ENCODE assay signal across 8 cellular contexts in genomic region chr1:92298573-92299476, GRCh38. TPM values are rescaled to one million over a fixed set of nuclear protein-coding genes. Genes with fewer than 3 reads are reported as not detected.
DNase-seq lines count a peak whose midpoint lies in the region; ATAC-seq and TF ChIP-seq lines count a peak whose summit lies in the region.

GLMN (minus strand) TSS chr1:92298987; CDS start chr1:92297999, 988 bp downstream.
RPAP2 (plus strand) TSS chr1:92299059; CDS start chr1:92299074, 15 bp downstream.

- intact Hi-C loops in vagina (cut with DNase I) = loop anchor here (5.0 kb wide), 1 partner anchor 122 kb away; no protein-coding TSS in a partner anchor

- TF ChIP-seq CTCF in GM13977 (IDR thresholded peaks at IDR 0.05; ENCODE audit: extremely low read depth, insufficient read depth, missing control alignments) (peak; percentile 35), right atrium auricular region (IDR thresholded peaks at IDR 0.05) (no peak), vagina (IDR thresholded peaks at IDR 0.05) (no peak)

- H3K27me3 ChIP-seq in right atrium auricular region (no peaks in the 10 kb centered on the region), vagina (no peaks in the 10 kb centered on the region)

- H3K4me3 Mint-ChIP-seq in T-helper 1 cell treated with Interleukin-12 subunit alpha and Interleukin-12 subunit beta and Interleukin-4 antibody, amounts not matched to agents 30 μg/mL and 1 μg/mL, for 36 hours = peak within 1 kb of the TSS; percentile 95

- peaks cover 37% of the 10 kb centered on the region for H3K4me1 Mint-ChIP-seq in T-helper 1 cell treated with Interleukin-12 subunit alpha and Interleukin-12 subunit beta and Interleukin-4 antibody, amounts not matched to agents 30 μg/mL and 1 μg/mL, for 36 hours (ENCODE audit: low read depth)

- H3K4me3 ChIP-seq in right atrium auricular region (peak within 1 kb of the TSS; percentile 83 to 85), vagina (peak within 1 kb of the TSS; percentile 77 to 88)

- peaks cover 34% of the 10 kb centered on the region for H3K36me3 Mint-ChIP-seq in T-helper 1 cell treated with Interleukin-12 subunit alpha and Interleukin-12 subunit beta and Interleukin-4 antibody, amounts not matched to agents 30 μg/mL and 1 μg/mL, for 36 hours (ENCODE audit: low read depth)

- H3K36me3 ChIP-seq in right atrium auricular region (no peaks in the 10 kb centered on the region), vagina (peaks cover 0 to 2% of the 10 kb centered on the region in 2 donors)

- DNase-seq in GM13977 (ENCODE audit: low spot score) = peak; percentile 86
- peak; percentile 85 to 97 (median 94) for DNase-seq in NCI-H1417 (lab: John Stamatoyannopoulos, UW)
- DNase-seq in amygdala (lab: John Stamatoyannopoulos, UW) = peak in 55 of 56 donors; percentile 12 to 90 (median 70)
- peak; percentile 75 for DNase-seq in right atrium auricular region (ENCODE audit: low spot score)
- peak; percentile 85 for DNase-seq in putamen (ENCODE audit: low spot score)
- no peak for DNase-seq in vagina (ENCODE audit: extremely low spot score in 2 of 2)

- H3K27ac ChIP-seq in right atrium auricular region (peak within 1 kb of the TSS; percentile 91 to 93), vagina (peak within 1 kb of the TSS; percentile 86)

- H3K27ac Mint-ChIP-seq in T-helper 1 cell treated with Interleukin-12 subunit alpha and Interleukin-12 subunit beta and Interleukin-4 antibody, amounts not matched to agents 30 μg/mL and 1 μg/mL, for 36 hours = peak within 1 kb of the TSS; percentile 97

- TF ChIP-seq POLR2A in vagina (IDR thresholded peaks at IDR 0.05) = peak; percentile 41 to 81

- H3K4me1 ChIP-seq in right atrium auricular region (peaks cover 0 to 12% of the 10 kb centered on the region in 2 donors), vagina (peaks cover 23% of the 10 kb centered on the region)

- no peaks in the 10 kb centered on the region for H3K9me3 ChIP-seq in right atrium auricular region
- H3K9me3 ChIP-seq in vagina = no peaks in the 10 kb centered on the region

- peak; percentile 99 for ATAC-seq in HG02798 (IDR thresholded peaks at IDR 0.05; ENCODE audit: poor library complexity, unreplicated experiment)

- in situ Hi-C loops in GM13977 (cut with MboI; ENCODE audit: low pct_unique_long_range_greater_than_20kb, low sequenced_read_pairs, unreplicated experiment) = no loop called here

- H3K9me3 Mint-ChIP-seq in T-helper 1 cell treated with Interleukin-12 subunit alpha and Interleukin-12 subunit beta and Interleukin-4 antibody, amounts not matched to agents 30 μg/mL and 1 μg/mL, for 36 hours = no peaks in the 10 kb centered on the region

- H3K27me3 Mint-ChIP-seq in T-helper 1 cell treated with Interleukin-12 subunit alpha and Interleukin-12 subunit beta and Interleukin-4 antibody, amounts not matched to agents 30 μg/mL and 1 μg/mL, for 36 hours (ENCODE audit: low read depth) = no peaks in the 10 kb centered on the region

RNA-seq across cellular contexts. Expression of gene GLMN, which starts in this region (rescaled TPM):
- total RNA-seq in right atrium auricular region (1 to 10 TPM; 5.1 to 5.6 TPM), vagina (9.3 TPM)

RNA-seq across cellular contexts. Expression of gene RPAP2, which starts in this region (rescaled TPM):
- total RNA-seq in right atrium auricular region (10 to 100 TPM in 1 of 2 donors, 1 to 10 TPM in 1; 6.3 to 13.8 TPM), vagina (11.8 TPM)

Comparison
In these comparisons a context has a peak if more than half of its experiments do, and no peak if none do; other contexts are left out.
1. DNase-seq: peak in GM13977 (single experiment), NCI-H1417 (3 of 3), amygdala (55 of 56), right atrium auricular region (single experiment) and putamen (single experiment); none in vagina (0 of 2).